8 cellular contexts compared by ENCODE assay signal in genomic region chr1:226940806-226941067, GRCh38. TPM values are rescaled to one million over a fixed set of nuclear protein-coding genes. Genes with fewer than 3 reads are reported as not detected.
DNase-seq lines count a peak whose midpoint lies in the region; ATAC-seq, FAIRE-seq and TF ChIP-seq lines count a peak whose summit lies in the region.

No MANE protein-coding gene starts in this region.

- peak overlapping the region; percentile 80 for H2AFZ ChIP-seq in endothelial cell of umbilical vein (ENCODE audit: low read depth, low read length)
- H2AFZ ChIP-seq in osteoblast (ENCODE audit: low read length), result peak overlapping the region; percentile 85

- H3K4me3 ChIP-seq in CD4-positive, alpha-beta memory T cell (ENCODE audit: low read length in 2 of 2), result peak overlapping the region; percentile 72 to 84
- H3K4me3 ChIP-seq in endothelial cell of umbilical vein (replicated peaks in 1 of 3; ENCODE audit: insufficient read depth in 1 of 3, low read depth in 1 of 3, low read length in 3 of 3), result peak overlapping the region in 2 of 3 experiments; percentile 17 to 54
- H3K4me3 ChIP-seq in osteoblast (ENCODE audit: insufficient read depth, low read length), result peak overlapping the region; percentile 92

- DNase-seq in CD4-positive, alpha-beta memory T cell, result no peak
- DNase-seq in OCI-M1 (lab: John Stamatoyannopoulos, UW), result peak; percentile 52
- no peak for DNase-seq in endothelial cell of umbilical vein (ENCODE audit: low read depth, low spot score)
- DNase-seq in osteoblast (ENCODE audit: insufficient read length, low spot score, missing footprints), result no peak
- DNase-seq in erythroblast (lab: John Stamatoyannopoulos, UW), result no peak
- DNase-seq in kidney glomerular epithelial cell (lab: John Stamatoyannopoulos, UW), result no peak
- no peak for DNase-seq in NCI-H524 treated with DMSO at 0.1 percent for 48 hours (lab: John Stamatoyannopoulos, UW)

- peaks cover 31 to 70% (median 53%) of the 10 kb centered on the region in 4 donors for H3K4me1 Mint-ChIP-seq in CD4-positive, alpha-beta memory T cell

- H3K9me3 ChIP-seq in CD4-positive, alpha-beta memory T cell (ENCODE audit: control insufficient read depth in 1 of 2, low read length in 2 of 2), result no peaks in the 10 kb centered on the region
- H3K9me3 ChIP-seq in endothelial cell of umbilical vein (replicated peaks; ENCODE audit: control insufficient read depth, insufficient read depth, low read length) (no peaks in the 10 kb centered on the region), osteoblast (ENCODE audit: low read depth, low read length) (no peaks in the 10 kb centered on the region)

- no peaks in the 10 kb centered on the region for H3K36me3 ChIP-seq in CD4-positive, alpha-beta memory T cell (ENCODE audit: insufficient read depth, low read length)
- H3K36me3 ChIP-seq in endothelial cell of umbilical vein (ENCODE audit: control insufficient read depth in 2 of 2, extremely low read depth in 1 of 2, insufficient read depth in 2 of 2, low read length in 2 of 2) (no peaks in the 10 kb centered on the region), osteoblast (ENCODE audit: insufficient read depth, low read length) (no peaks in the 10 kb centered on the region)

- intact Hi-C loops in CD4-positive, alpha-beta memory T cell (cut with micrococcal nuclease), result loop anchor here (5.0 kb wide), 1 partner anchor 1227 kb away; the partner anchor contains the start of gene IBA57
- intact Hi-C loops in endothelial cell of umbilical vein (cut with micrococcal nuclease), result loop anchor here (1.0 to 10.0 kb wide), 2 partner anchors 70 to 206 kb away; partner anchors contain the start of genes ITPKB and PSEN2

- FAIRE-seq in endothelial cell of umbilical vein (lab: Jason Lieb, UNC), result no peak

- BruUV-seq in endothelial cell of umbilical vein (replicated peaks; lab: Mats Ljungman, UMichigan), result no TSS peak

- H3K27me3 Mint-ChIP-seq in CD4-positive, alpha-beta memory T cell, result no peaks in the 10 kb centered on the region

- no peak overlapping the region for H3K9ac ChIP-seq in endothelial cell of umbilical vein (replicated peaks; ENCODE audit: extremely low read depth, insufficient read depth, low read length)

- H4K20me1 ChIP-seq in endothelial cell of umbilical vein (replicated peaks; ENCODE audit: control insufficient read depth, extremely low read depth, insufficient read depth, low read length) (no peaks in the 10 kb centered on the region), osteoblast (ENCODE audit: insufficient read depth, low read length) (no peaks in the 10 kb centered on the region)

- POLR2A ChIA-PET in CD4-positive, alpha-beta memory T cell (lab: Charles Lee; ENCODE audit: partially characterized antibody), result interaction anchor here (0.9 to 3.7 kb wide), 8 partner anchors 10 to 941 kb away, joined by 3 to 64 read pairs (median 6); partner anchors contain the start of gene LIN9
- POLR2A ChIA-PET in endothelial cell of umbilical vein (lab: Charles Lee), result interaction anchor here (1.2 kb wide), 1 partner anchor 113 kb away, joined by 3 read pairs; no protein-coding TSS in a partner anchor

- H3K4me2 ChIP-seq in endothelial cell of umbilical vein (ENCODE audit: insufficient read depth, low read length) (peak overlapping the region; percentile 41), osteoblast (ENCODE audit: insufficient read depth, low read length) (peak overlapping the region; percentile 98)

- peaks cover 40% of the 10 kb centered on the region for H3K4me1 ChIP-seq in CD4-positive, alpha-beta memory T cell (ENCODE audit: insufficient read depth, low read length)
- H3K4me1 ChIP-seq in endothelial cell of umbilical vein (ENCODE audit: control insufficient read depth, extremely low read depth, insufficient read depth, low read length), result peaks cover 7% of the 10 kb centered on the region
- peaks cover 27% of the 10 kb centered on the region for H3K4me1 ChIP-seq in osteoblast (ENCODE audit: insufficient read depth, low read length)

- no peaks in the 10 kb centered on the region for H3K27me3 ChIP-seq in CD4-positive, alpha-beta memory T cell (ENCODE audit: insufficient read depth, low read length)
- H3K27me3 ChIP-seq in endothelial cell of umbilical vein (ENCODE audit: control insufficient read depth in 2 of 2, insufficient read depth in 2 of 2, low read length in 2 of 2), result no peaks in the 10 kb centered on the region
- no peaks in the 10 kb centered on the region for H3K27me3 ChIP-seq in osteoblast (ENCODE audit: insufficient read depth, low read length)

- CTCF ChIA-PET in CD4-positive, alpha-beta memory T cell (lab: Charles Lee; ENCODE audit: partially characterized antibody), result interaction anchor here (1.1 kb wide), 1 partner anchor 29 kb away, joined by 6 read pairs; no protein-coding TSS in a partner anchor
- CTCF ChIA-PET in endothelial cell of umbilical vein (lab: Charles Lee), result interaction anchor here (0.7 to 2.3 kb wide), 3 partner anchors 9 to 290 kb away, joined by 3 to 10 read pairs (median 4); no protein-coding TSS in a partner anchor

- H3K9me1 ChIP-seq in endothelial cell of umbilical vein (replicated peaks; ENCODE audit: control insufficient read depth, extremely low read depth, insufficient read depth, low read length), result no peaks in the 10 kb centered on the region

- H3K27ac ChIP-seq in CD4-positive, alpha-beta memory T cell (ENCODE audit: low read depth, low read length), result peak overlapping the region; percentile 87
- H3K27ac ChIP-seq in endothelial cell of umbilical vein (ENCODE audit: insufficient read depth, low read depth, low read length) (no peak overlapping the region), osteoblast (ENCODE audit: low read depth, low read length) (no peak overlapping the region)

- H3K36me3 Mint-ChIP-seq in CD4-positive, alpha-beta memory T cell, result peaks cover 4% of the 10 kb centered on the region in 2 donors

- H3K27ac Mint-ChIP-seq in CD4-positive, alpha-beta memory T cell, result peak overlapping the region; percentile 60 to 98 (median 97)

- TF ChIP-seq CTCF in endothelial cell of umbilical vein (IDR thresholded peaks at IDR 0.05; ENCODE audit: extremely low read depth in 1 of 2, insufficient read depth in 1 of 2, low read depth in 1 of 2, low read length in 2 of 2) (no peak), osteoblast (IDR thresholded peaks at IDR 0.05; ENCODE audit: extremely low read depth, low read depth, low read length) (no peak)

- TF ChIP-seq POLR2A in endothelial cell of umbilical vein (IDR thresholded peaks at IDR 0.05; ENCODE audit: low read depth, low read length), result no peak
- TF ChIP-seq POLR2A in erythroblast (IDR thresholded peaks at IDR 0.05; ENCODE audit: low read length), result no peak

- ATAC-seq in activated CD4-positive, CD25-positive, alpha-beta regulatory T cell treated with anti-CD3 and anti-CD28 coated beads, Interleukin-2, amount 50 U/mL, for 24 hours, result no peak

- dilution Hi-C loops in endothelial cell of umbilical vein (cut with MboI; ENCODE audit: extremely low pct_ligation_motif_present, low sequenced_read_pairs), result no loop called here

- H3K79me2 ChIP-seq in endothelial cell of umbilical vein (ENCODE audit: control insufficient read depth, insufficient read depth, low read length), result no peaks in the 10 kb centered on the region
- no peaks in the 10 kb centered on the region for H3K79me2 ChIP-seq in osteoblast (ENCODE audit: insufficient read depth, low read length)

- H3K4me3 Mint-ChIP-seq in CD4-positive, alpha-beta memory T cell, result peak overlapping the region; percentile 89 to 95 (median 92)

- H3K9me3 Mint-ChIP-seq in CD4-positive, alpha-beta memory T cell, result peaks cover 0 to under 1% (median 0%) of the 10 kb centered on the region in 8 donors

TF ChIP-seq in endothelial cell of umbilical vein, 7 proteins besides CTCF, POLR2A, EP300 and RAD21:
- TF ChIP-seq MYC (IDR thresholded peaks at IDR 0.05; ENCODE audit: low read depth, low read length), result no peak
- no peak for TF ChIP-seq POLR2AphosphoS5 (IDR thresholded peaks at IDR 0.05; ENCODE audit: insufficient read depth, low read depth, low read length)

RNA-seq across cellular contexts. Expression of gene COQ8A, which starts 0.6 kb away (rescaled TPM):
- 10 to 100 TPM; 69.2 to 70.7 TPM for total RNA-seq in CD4-positive, alpha-beta memory T cell
- 10 to 100 TPM; 43.5 to 49.4 TPM for polyA plus RNA-seq in CD4-positive, alpha-beta memory T cell
- total RNA-seq in endothelial cell of umbilical vein (7.3 and 9.4 TPM in 2 replicates), osteoblast (14.1 and 16.2 TPM in 2 replicates)
- 5.7 and 6.8 TPM in 2 replicates for polyA plus RNA-seq in endothelial cell of umbilical vein
- 4.5 and 5.3 TPM in 2 replicates for polyA plus RNA-seq in endothelial cell of umbilical vein (2011; cell fraction: cytosol; rRNA removed)
- polyA plus RNA-seq in endothelial cell of umbilical vein (2011; cell fraction: nucleus; rRNA removed), result 14.8 and 14.9 TPM in 2 replicates
- polyA plus RNA-seq in endothelial cell of umbilical vein (2012), result 4.5 and 6.5 TPM in 2 replicates
- 5.6 and 6.3 TPM in 2 replicates for polyA minus RNA-seq in endothelial cell of umbilical vein
- polyA minus RNA-seq in endothelial cell of umbilical vein (2011; cell fraction: cytosol; rRNA and poly(A)+ RNA removed), result 11.8 TPM
- polyA minus RNA-seq in endothelial cell of umbilical vein (2011; cell fraction: nucleus; rRNA and poly(A)+ RNA removed), result 3.5 and 4.9 TPM in 2 replicates

Comparison
In these comparisons a context has a peak if more than half of its experiments do, and no peak if none do; other contexts are left out.
1. H3K4me3 ChIP-seq: peak in every context shown above with its lines; median percentile 92 in osteoblast; 78 in CD4-positive, alpha-beta memory T cell; 36 in endothelial cell of umbilical vein.